8 cellular contexts compared by ENCODE assay signal in the genomic region with DNA sequence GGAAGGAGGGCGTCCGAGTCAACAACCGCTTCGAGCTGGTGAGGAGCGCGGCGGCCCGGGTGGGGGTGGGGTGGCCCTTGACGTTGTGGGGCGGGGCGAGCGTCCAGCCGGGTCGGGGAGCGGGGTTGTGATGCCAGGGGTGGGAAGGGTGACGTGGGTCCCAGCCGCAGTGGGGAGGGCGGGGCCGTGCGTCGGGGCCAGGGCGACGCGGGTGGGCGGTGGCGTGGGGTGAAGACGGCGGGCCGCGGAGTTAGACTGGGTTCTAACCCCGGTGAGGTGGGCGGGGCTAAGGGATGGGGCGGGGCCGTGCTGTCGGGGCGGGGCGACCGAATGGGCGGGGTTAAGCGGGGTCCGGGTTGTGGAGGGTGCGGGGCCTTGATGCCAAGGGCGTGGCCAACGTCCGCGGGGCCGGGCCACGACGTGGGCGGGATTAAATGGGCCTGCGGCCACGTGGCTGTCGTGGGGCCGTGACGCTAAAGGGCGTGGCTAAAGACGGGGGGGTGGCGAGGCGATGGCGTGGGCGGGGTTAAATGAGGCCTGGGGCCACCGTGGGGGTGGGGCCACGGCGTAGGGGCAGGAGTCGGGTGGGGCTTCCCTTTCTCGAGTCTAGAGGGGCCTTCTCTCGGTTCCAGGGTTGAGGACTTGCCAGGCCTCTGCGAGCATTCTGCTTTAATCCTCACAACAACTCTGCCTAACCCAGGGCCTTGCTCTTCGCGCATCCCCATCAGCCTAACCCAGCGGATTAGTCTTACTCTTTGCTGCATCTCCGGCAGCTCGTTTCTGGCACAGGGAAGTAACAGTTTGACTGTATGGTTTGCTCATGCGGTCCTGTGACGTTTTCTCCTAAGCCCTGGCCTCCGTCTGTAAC. TPM values are rescaled to one million over a fixed set of nuclear protein-coding genes. Genes with fewer than 3 reads are reported as not detected.
DNase-seq lines count a peak whose midpoint lies in the region; ATAC-seq and TF ChIP-seq lines count a peak whose summit lies in the region.

No MANE protein-coding gene starts in this region.

- H3K27ac ChIP-seq in C4-2B: peak overlapping the region; percentile 96

- peak; percentile 57 for ATAC-seq in GM19467 (IDR thresholded peaks at IDR 0.05; ENCODE audit: unreplicated experiment)

- DNase-seq in HS-27A (ENCODE audit: low read depth): peak; percentile 77
- DNase-seq in NK-92 treated with Interleukin-12 subunit alpha and Interleukin-12 subunit beta, amount 100 ng/mL, for 24 hours (lab: John Stamatoyannopoulos, UW): peak; percentile 88
- DNase-seq in activated CD8-positive, alpha-beta memory T cell treated with anti-CD3 and anti-CD28 coated beads for 4 hours (ENCODE audit: low read depth in 2 of 2): peak; percentile 91 to 92
- peak; percentile 91 for DNase-seq in effector CD8-positive, alpha-beta T cell (lab: John Stamatoyannopoulos, UW)
- DNase-seq in lung microvascular endothelial cell (ENCODE audit: low read depth in 2 of 2): peak; percentile 97 to 98
- peak; percentile 90 to 93 (median 92) for DNase-seq in stimulated activated CD4-positive, alpha-beta T cell treated with anti-CD3 and anti-CD28 coated beads, TNF-alpha, amount 100 ng/mL, for 1 hour (ENCODE audit: low read depth in 3 of 3, low spot score in 1 of 3)

- no peak for TF ChIP-seq CTCF in C4-2B (conservative IDR thresholded peaks at IDR 0.05)

RNA-seq across cellular contexts. Expression of gene TCF25, which starts 0.7 kb away (rescaled TPM):
- 115 and 136 TPM in 2 replicates for total RNA-seq in lung microvascular endothelial cell

RNA-seq across cellular contexts. Expression of gene MC1R, which starts 44.6 kb away (rescaled TPM):
- total RNA-seq in lung microvascular endothelial cell: 0.65 and 0.79 TPM in 2 replicates

RNA-seq across cellular contexts. Expression of gene SPIRE2, which starts 45.8 kb away (rescaled TPM):
- total RNA-seq in lung microvascular endothelial cell: 1.3 and 2.4 TPM in 2 replicates

RNA-seq across cellular contexts. Expression of gene TUBB3, which starts 49.1 kb away (rescaled TPM):
- 33.5 and 122 TPM in 2 replicates for total RNA-seq in lung microvascular endothelial cell

RNA-seq across cellular contexts. Expression of gene FANCA, which starts 57.6 kb away (rescaled TPM):
- 5.6 and 6.5 TPM in 2 replicates for total RNA-seq in lung microvascular endothelial cell

Comparison
In these comparisons a context has a peak if more than half of its experiments do, and no peak if none do; other contexts are left out.
1. Peak in every context shown above with its lines: DNase-seq, ATAC-seq and H3K27ac ChIP-seq.